16 cellular contexts compared by ENCODE assay signal in the genomic region with DNA sequence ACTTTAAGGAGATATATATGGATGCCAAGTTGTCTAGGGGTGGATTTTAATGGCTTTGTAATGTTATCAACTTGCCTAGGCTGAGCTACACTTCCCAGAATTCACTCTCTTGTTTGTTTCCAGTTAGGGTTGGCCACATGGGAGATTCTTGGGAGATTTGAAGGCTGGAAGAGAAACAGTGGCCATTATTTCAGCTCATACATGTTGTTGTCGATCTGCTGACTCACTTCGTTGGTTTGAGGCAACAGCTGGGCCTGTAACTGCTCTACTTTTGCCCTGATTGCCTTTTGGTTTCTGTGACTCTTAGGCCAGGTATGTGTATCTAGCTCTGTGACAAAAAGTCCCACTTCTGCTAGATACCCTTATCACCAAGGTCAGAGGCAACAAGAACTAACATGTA. TPM values are rescaled to one million over a fixed set of nuclear protein-coding genes. Genes with fewer than 3 reads are reported as not detected.
DNase-seq lines count a peak whose midpoint lies in the region; ATAC-seq and TF ChIP-seq lines count a peak whose summit lies in the region.
"Had no signal": no experiment of that assay in that cellular context is flagged by ENCODE, and none has a peak within 500 bp of the region (broad histone marks: within the 10 kb centered on the region; RNA-seq: fewer than 3 reads in every experiment).

No MANE protein-coding gene starts in this region.

- H3K4me3 ChIP-seq in astrocyte of the spinal cord (ENCODE audit: low read depth, low read length) (no peak overlapping the region), skeletal muscle cell (ENCODE audit: low read depth, low read length) (no peak overlapping the region)
- H3K4me3 ChIP-seq: BLaER1 treated with 17β-estradiol and CSF1 and Interleukin-3, amounts not matched to agents 10 nM and 100 nM; esophagus muscularis mucosa; spleen had no signal

- in situ Hi-C loops in astrocyte of the spinal cord (cut with HindIII; ENCODE audit: low sequenced_read_pairs), result no loop called here

- TF ChIP-seq CTCF in astrocyte of the spinal cord (IDR thresholded peaks at IDR 0.05; ENCODE audit: low read depth, low read length), result no peak

- intact Hi-C loops in left cardiac atrium (cut with DNase I), result no loop called here

- ATAC-seq in left cardiac atrium (peak; percentile 24 to 68), HG03045 (IDR thresholded peaks at IDR 0.05; ENCODE audit: unreplicated experiment) (no peak)

- DNase-seq in HT1080 (ENCODE audit: low read depth) (peak; percentile 41), astrocyte of the spinal cord (ENCODE audit: low read depth, low spot score) (peak; percentile 61), left cardiac atrium (no peak), skeletal muscle cell (ENCODE audit: low read depth) (peak; percentile 58), ureter (ENCODE audit: low spot score) (no peak), NCI-H526 (lab: John Stamatoyannopoulos, UW) (no peak), islet precursor cell (no peak)
- DNase-seq: anterior cingulate cortex; mesendoderm; NCI-H1092 treated with DMSO at 0.1 percent for 48 hours; NCI-H2171 treated with DMSO at 0.1 percent for 48 hours; NK-92 treated with Interleukin-12 subunit alpha and Interleukin-12 subunit beta, amount 100 ng/mL, for 24 hours; spleen had no signal

RNA-seq across cellular contexts. Expression of a gene that starts 11.6 kb away (rescaled TPM):
- total RNA-seq in HT1080 (2014; rRNA removed; shearing (Covaris generic)), result 151 and 170 TPM in 2 replicates
- polyA plus RNA-seq in HT1080 (2015; cell fraction: cytosol; rRNA removed), result 205 and 225 TPM in 2 replicates
- 265 and 292 TPM in 2 replicates for polyA plus RNA-seq in HT1080 (2015; cell fraction: nucleus; rRNA removed)
- total RNA-seq in left cardiac atrium (100 to 1,000 TPM; 101 to 108 TPM), ureter (46.1 TPM)

Comparison
In these comparisons a context has a peak if more than half of its experiments do, and no peak if none do; other contexts are left out.
1. DNase-seq: peak in HT1080 (single experiment), astrocyte of the spinal cord (single experiment) and skeletal muscle cell (single experiment); none in left cardiac atrium (single experiment), ureter (single experiment), NCI-H526 (0 of 2) and islet precursor cell (single experiment).